Comparison of ENCODE assay signal across 20 cellular contexts in genomic region chr20:31901615-31902014, GRCh38. TPM values are rescaled to one million over a fixed set of nuclear protein-coding genes. Genes with fewer than 3 reads are reported as not detected.
A peak's percentile ranks its signal among the peaks of the same experiment; 100 is the strongest.
DNase-seq lines count a peak whose midpoint lies in the region; ATAC-seq, FAIRE-seq and TF ChIP-seq lines count a peak whose summit lies in the region.
"Had no signal": no experiment of that assay in that cellular context is flagged by ENCODE, and none has a peak within 500 bp of the region (broad histone marks: within the 10 kb centered on the region; RNA-seq: fewer than 3 reads in every experiment).

No MANE protein-coding gene starts in this region.

- H3K14ac ChIP-seq in H9 (ENCODE audit: insufficient read depth, low read length) (no peak overlapping the region), H1 (ENCODE audit: insufficient read length) (no peak overlapping the region)

- H3K18ac ChIP-seq in H9 (ENCODE audit: insufficient read length, low read depth, low read length): no peak overlapping the region
- H3K18ac ChIP-seq in H1 (ENCODE audit: extremely low read depth, low read length): no peak overlapping the region

- POLR2A ChIA-PET in H1 (lab: Charles Lee; ENCODE audit: partially characterized antibody): interaction anchor here (1.4 kb wide), 1 partner anchor 34 kb away, joined by 3 read pairs; no protein-coding TSS in a partner anchor

- WGBS in H9 (ENCODE audit: extremely low coverage, insufficient read length, low lambda C conversion rate): no CpG with 5 or more reads among the region's 6 CpGs
- WGBS in H1 (ENCODE audit: extremely low coverage in 1 of 2, insufficient coverage in 1 of 2, insufficient read length in 1 of 2, insufficient replicate concordance in 2 of 2, low coverage in 1 of 2, low lambda C conversion rate in 2 of 2, missing lambda C conversion rate in 1 of 2), 2 experiments: 89% methylated on average over 6 of the region's 6 CpGs; no CpG with 5 or more reads in 1 of the 2 experiments

- H2BK12ac ChIP-seq in H9 (ENCODE audit: insufficient read length, low read depth, low read length): no peak overlapping the region
- H2BK12ac ChIP-seq in H1 (ENCODE audit: low read depth, low read length): no peak overlapping the region

- H3K56ac ChIP-seq in H9 (ENCODE audit: insufficient read length, low read depth, low read length): no peak overlapping the region
- H3K56ac ChIP-seq in H1 (replicated peaks; ENCODE audit: insufficient read length, low read depth, low read length): no peak overlapping the region

- H4K8ac ChIP-seq in H9 (replicated peaks; ENCODE audit: insufficient read length, low read depth, low read length): no peak overlapping the region
- no peak overlapping the region for H4K8ac ChIP-seq in H1 (ENCODE audit: extremely low read depth, insufficient read depth, low read length)

- TF ChIP-seq POLR2A in H1 (IDR thresholded peaks at IDR 0.05; ENCODE audit: control extremely low read depth in 1 of 2, low read depth in 2 of 2, low read length in 2 of 2): no peak

- ATAC-seq in Right ventricle myocardium superior (ENCODE audit: poor library complexity): no peak
- ATAC-seq in natural killer cell: no peak
- ATAC-seq in HG02973 (IDR thresholded peaks at IDR 0.05; ENCODE audit: unreplicated experiment): no peak
- ATAC-seq: CD8-positive, alpha-beta T cell; GM12878 had no signal

- H3K79me1 ChIP-seq in H9 (ENCODE audit: insufficient read depth, low read depth, low read length, poor library complexity, severe bottlenecking): no peaks in the 10 kb centered on the region
- H3K79me1 ChIP-seq in H1 (ENCODE audit: low read depth, low read length): no peaks in the 10 kb centered on the region

- H3K4me2 ChIP-seq in H9 (ENCODE audit: insufficient read depth, insufficient read length, low read length): no peak overlapping the region
- H3K4me2 ChIP-seq in H1 (ENCODE audit: insufficient read depth in 1 of 2, low read depth in 2 of 2, low read length in 2 of 2): no peak overlapping the region
- H3K4me2 ChIP-seq: A549 had no signal

- no peaks in the 10 kb centered on the region for H3K27me3 ChIP-seq in H9 (ENCODE audit: insufficient read depth, low read length)
- peaks cover 0 to 4% (median 0%) of the 10 kb centered on the region in 4 experiments; a peak in 3 of 7 replicates for H3K27me3 ChIP-seq in H1 (replicated peaks in 1 of 4; ENCODE audit: control insufficient read depth in 3 of 4, extremely low read depth in 1 of 4, insufficient read depth in 3 of 4, low read length in 3 of 4)

- H2BK5ac ChIP-seq in H9 (ENCODE audit: insufficient read length, low read length) (no peak overlapping the region), H1 (ENCODE audit: low read depth, low read length) (no peak overlapping the region)

- H4K20me1 ChIP-seq in H9 (ENCODE audit: control insufficient read depth, insufficient read depth, insufficient read length) (no peaks in the 10 kb centered on the region), H1 (replicated peaks in 1 of 2; ENCODE audit: control insufficient read depth in 1 of 2, insufficient read depth in 2 of 2, low read length in 2 of 2) (no peaks in the 10 kb centered on the region)

- H2BK120ac ChIP-seq in H9 (ENCODE audit: low read depth, low read length, poor library complexity, severe bottlenecking) (no peak overlapping the region), H1 (replicated peaks; ENCODE audit: low read depth, low read length) (peak overlapping the region; percentile 13)

- peak; percentile 12 for DNase-seq in H9
- DNase-seq in NCI-H2171 (lab: John Stamatoyannopoulos, UW): peak; percentile 67
- no peak for DNase-seq in H1 (ENCODE audit: low read depth in 1 of 2, low spot score in 2 of 2)
- peak; percentile 12 for DNase-seq in mesenteric fat pad (ENCODE audit: low spot score)
- no peak for DNase-seq in A172 (ENCODE audit: low spot score)
- no peak for DNase-seq in Right ventricle myocardium superior
- DNase-seq in natural killer cell: no peak
- DNase-seq: CD8-positive, alpha-beta T cell; COR-L47; DMS79; GM23248; H7 had no signal

- H4K91ac ChIP-seq in H9 (ENCODE audit: insufficient read length, low read depth, low read length) (no peak overlapping the region), H1 (replicated peaks; ENCODE audit: insufficient read length, low read length) (no peak overlapping the region)

- H3K4ac ChIP-seq in H9 (ENCODE audit: low read depth, low read length) (no peak overlapping the region), H1 (replicated peaks; ENCODE audit: insufficient read length, low read depth, low read length) (no peak overlapping the region)

- H3K23me2 ChIP-seq in H9 (ENCODE audit: insufficient read length, low read depth, low read length, poor library complexity, severe bottlenecking): peaks cover 3% of the 10 kb centered on the region
- H3K23me2 ChIP-seq in H1 (ENCODE audit: low read depth, low read length): no peaks in the 10 kb centered on the region

- H3K4me1 ChIP-seq in H9 (ENCODE audit: insufficient read depth, low read length) (no peaks in the 10 kb centered on the region; the same call in 1 of the 2 replicates), H1 (replicated peaks in 1 of 4; ENCODE audit: control insufficient read depth in 3 of 4, insufficient read depth in 4 of 4, low read length in 3 of 4) (peaks cover 0 to 7% (median 7%) of the 10 kb centered on the region in 4 experiments; a peak in 5 of 7 replicates)
- H3K4me1 ChIP-seq: A549 had no signal

- H3K23ac ChIP-seq in H9 (ENCODE audit: insufficient read length, low read depth, low read length) (no peak overlapping the region), H1 (ENCODE audit: insufficient read length) (no peak overlapping the region)

- no peak overlapping the region for H2BK15ac ChIP-seq in H9 (ENCODE audit: low read depth, low read length)
- H2BK15ac ChIP-seq in H1 (ENCODE audit: low read length): no peak overlapping the region

- H3T11ph ChIP-seq in H9 (ENCODE audit: low read length): no peak overlapping the region

- no peak overlapping the region for H2BK20ac ChIP-seq in H9 (ENCODE audit: low read depth, low read length, poor library complexity, severe bottlenecking)
- H2BK20ac ChIP-seq in H1 (ENCODE audit: low read length): no peak overlapping the region

- H3K4me3 Mint-ChIP-seq in H9: no peak overlapping the region
- no peak overlapping the region for H3K4me3 Mint-ChIP-seq in natural killer cell
- H3K4me3 Mint-ChIP-seq: CD14-positive monocyte; CD8-positive, alpha-beta T cell; IgD-negative memory B cell had no signal

- TF ChIP-seq RAD21 in H1 (IDR thresholded peaks at IDR 0.05 in 1 of 2, conservative IDR thresholded peaks at IDR 0.05 in 1 of 2; ENCODE audit: low read depth in 2 of 2, low read length in 2 of 2): no peak

- no peaks in the 10 kb centered on the region for H3K9me3 ChIP-seq in H9 (ENCODE audit: control insufficient read depth, low read depth, low read length)
- H3K9me3 ChIP-seq in H1 (ENCODE audit: insufficient read depth in 2 of 2, low read depth in 1 of 2, low read length in 1 of 2): no peaks in the 10 kb centered on the region
- H3K9me3 ChIP-seq: A549 had no signal

- H3K79me2 ChIP-seq in H9 (ENCODE audit: insufficient read depth, low read length) (no peaks in the 10 kb centered on the region), H1 (ENCODE audit: control insufficient read depth in 1 of 2, insufficient read depth in 2 of 2, low read length in 2 of 2) (no peaks in the 10 kb centered on the region)

- no peak overlapping the region for H3K4me3 ChIP-seq in H1 (ENCODE audit: extremely low read depth in 1 of 4, insufficient read depth in 2 of 4, low read depth in 3 of 4, low read length in 4 of 4)
- H3K4me3 ChIP-seq: A549, GM12878, GM23248 had no signal

- no peaks in the 10 kb centered on the region for H3K36me3 Mint-ChIP-seq in H9 (ENCODE audit: insufficient read depth in 1 of 3, low read depth in 3 of 3)
- no peaks in the 10 kb centered on the region for H3K36me3 Mint-ChIP-seq in natural killer cell
- H3K36me3 Mint-ChIP-seq: CD14-positive monocyte; CD8-positive, alpha-beta T cell had no signal

- intact Hi-C loops in Right ventricle myocardium superior (cut with DNase I): no loop called here
- intact Hi-C loops in natural killer cell (cut with micrococcal nuclease): no loop called here

- no peak overlapping the region for H3K9ac ChIP-seq in H9 (ENCODE audit: extremely low read depth, insufficient read length, low read length)
- H3K9ac ChIP-seq in H1 (replicated peaks in 1 of 4; ENCODE audit: extremely low read depth in 1 of 4, low read depth in 3 of 4, low read length in 3 of 4): no peak overlapping the region
- H3K9ac ChIP-seq: GM23248 had no signal

- H2AFZ ChIP-seq in H9 (ENCODE audit: low read length): no peak overlapping the region
- no peak overlapping the region for H2AFZ ChIP-seq in H1 (ENCODE audit: low read length)
- H2AFZ ChIP-seq: GM23248 had no signal

- no peak for TF ChIP-seq EP300 in H1 (IDR thresholded peaks at IDR 0.05; ENCODE audit: borderline replicate concordance in 1 of 2, low read depth in 2 of 2, low read length in 2 of 2)

- no peak overlapping the region for H3K27ac ChIP-seq in H9 (ENCODE audit: insufficient read length, low read depth, low read length)
- no peak overlapping the region for H3K27ac ChIP-seq in H1 (ENCODE audit: low read depth, low read length)
- H3K27ac ChIP-seq: A549, GM23248 had no signal

- H3K27me3 Mint-ChIP-seq in H9 (ENCODE audit: low read depth) (peaks cover 2% of the 10 kb centered on the region; the same call in 1 of the 2 replicates), natural killer cell (ENCODE audit: low read depth in 2 of 2) (peaks cover 6 to 23% of the 10 kb centered on the region in 2 donors)
- H3K27me3 Mint-ChIP-seq: IgD-negative memory B cell had no signal

- CTCF ChIA-PET in H1 (lab: Charles Lee; ENCODE audit: partially characterized antibody): no interaction called here

- H3K27ac Mint-ChIP-seq in H9: no peak overlapping the region
- no peak overlapping the region for H3K27ac Mint-ChIP-seq in natural killer cell
- H3K27ac Mint-ChIP-seq: CD14-positive monocyte; CD8-positive, alpha-beta T cell; IgD-negative memory B cell had no signal

- H3K4me1 Mint-ChIP-seq in H9 (peaks cover 30 to 38% of the 10 kb centered on the region in 2 experiments), natural killer cell (no peaks in the 10 kb centered on the region)

- H3K9me3 Mint-ChIP-seq in H9 (no peaks in the 10 kb centered on the region), natural killer cell (no peaks in the 10 kb centered on the region)
- H3K9me3 Mint-ChIP-seq: CD14-positive monocyte; CD8-positive, alpha-beta T cell; IgD-negative memory B cell had no signal

- TF ChIP-seq CTCF in H9 (conservative IDR thresholded peaks at IDR 0.05) (no peak), H1 (IDR thresholded peaks at IDR 0.05; ENCODE audit: control extremely low read depth in 1 of 3, insufficient read depth in 1 of 3, low read depth in 1 of 3, low read length in 3 of 3) (no peak), natural killer cell (IDR thresholded peaks at IDR 0.05) (no peak)

- no peak for FAIRE-seq in H1 (lab: Jason Lieb, UNC)
- FAIRE-seq: A549, D721Med, GM12878, GM18507 had no signal

- no peaks in the 10 kb centered on the region for H3K36me3 ChIP-seq in H1 (ENCODE audit: control insufficient read depth in 2 of 4, insufficient read depth in 4 of 4, low read length in 3 of 4)

- H4K5ac ChIP-seq in H9 (ENCODE audit: insufficient read length, low read depth, low read length): no peak overlapping the region
- H4K5ac ChIP-seq in H1 (ENCODE audit: insufficient read length, low read depth, low read length): no peak overlapping the region

- H2AK5ac ChIP-seq in H9 (ENCODE audit: insufficient read length, low read length) (no peak overlapping the region), H1 (ENCODE audit: low read depth, low read length) (no peak overlapping the region)

RNA-seq across cellular contexts. Expression of gene TTLL9, which starts 31.2 kb away (rescaled TPM):
- total RNA-seq in H9 (2021) (0.13 and 0.20 TPM in 2 replicates), mesenteric fat pad (0.13 TPM), Right ventricle myocardium superior (not detected), natural killer cell (not detected)
- not detected in 2 replicates for total RNA-seq in H1 (2021; fragmentation: NEBNext Ultra II Directional; extraction: Animal tissue kit (Norgen Biotek cat#: 25700))
- polyA plus RNA-seq in H1 (2011; rRNA removed): 0.06 and 0.19 TPM in 2 replicates
- polyA plus RNA-seq in H1 (2011; cell fraction: cytosol; rRNA removed): 0.10 TPM
- polyA plus RNA-seq in H1 (2011; cell fraction: nucleus; rRNA removed): 0.20 TPM
- polyA plus RNA-seq in H1 (2012, experiment 1 of 2): 0.15 to 0.24 TPM (median 0.16 TPM) in 3 of 4 replicates, not detected in the other
- polyA plus RNA-seq in H1 (2012, experiment 2 of 2): not detected
- polyA plus RNA-seq in H1 (2013, experiment 1 of 2): not detected
- polyA plus RNA-seq in H1 (2013, experiment 2 of 2): 0.04 TPM
- polyA minus RNA-seq in H1 (2011; rRNA and poly(A)+ RNA removed): 0.20 TPM in 1 of 2 replicates, not detected in the other
- not detected for polyA minus RNA-seq in H1 (2011; cell fraction: cytosol; rRNA and poly(A)+ RNA removed)
- polyA minus RNA-seq in H1 (2011; cell fraction: nucleus; rRNA and poly(A)+ RNA removed): not detected
- total RNA-seq in A172 (2014; rRNA removed; shearing (Covaris generic)): 0.12 and 0.24 TPM in 2 replicates
- total RNA-seq: CD8-positive, alpha-beta T cell; GM23248 had no signal
- polyA plus RNA-seq: CD14-positive monocyte, GM23248, IgD-negative memory B cell had no signal

RNA-seq across cellular contexts. Expression of gene DUSP15, which starts 31.3 kb away (rescaled TPM):
- total RNA-seq in H9 (2021) (5.6 and 6.7 TPM in 2 replicates), mesenteric fat pad (0.77 TPM), Right ventricle myocardium superior (2.5 TPM), natural killer cell (not detected)
- total RNA-seq in H1 (2021; fragmentation: NEBNext Ultra II Directional; extraction: Animal tissue kit (Norgen Biotek cat#: 25700)): 0.91 and 1.0 TPM in 2 replicates
- polyA plus RNA-seq in H1 (2011; rRNA removed): 3.2 and 6.0 TPM in 2 replicates
- 3.9 TPM for polyA plus RNA-seq in H1 (2011; cell fraction: cytosol; rRNA removed)
- 4.7 TPM for polyA plus RNA-seq in H1 (2011; cell fraction: nucleus; rRNA removed)
- 0.77 to 3.2 TPM (median 2.8 TPM) in 4 replicates for polyA plus RNA-seq in H1 (2012, experiment 1 of 2)
- 1.6 TPM for polyA plus RNA-seq in H1 (2012, experiment 2 of 2)
- polyA plus RNA-seq in H1 (2013, experiment 1 of 2): 0.87 TPM
- 0.79 TPM for polyA plus RNA-seq in H1 (2013, experiment 2 of 2)
- 0.39 and 1.1 TPM in 2 replicates for polyA minus RNA-seq in H1 (2011; rRNA and poly(A)+ RNA removed)
- polyA minus RNA-seq in H1 (2011; cell fraction: cytosol; rRNA and poly(A)+ RNA removed): 2.6 TPM
- polyA minus RNA-seq in H1 (2011; cell fraction: nucleus; rRNA and poly(A)+ RNA removed): 5.4 TPM
- 2.4 and 2.5 TPM in 2 replicates for total RNA-seq in A172 (2014; rRNA removed; shearing (Covaris generic))
- total RNA-seq: CD8-positive, alpha-beta T cell; GM23248; HT-29 had no signal
- polyA plus RNA-seq: CD14-positive monocyte, GM23248, IgD-negative memory B cell had no signal

RNA-seq across cellular contexts. Expression of gene PDRG1, which starts 50.2 kb away (rescaled TPM):
- total RNA-seq in H9 (2021) (31.1 and 32.2 TPM in 2 replicates), mesenteric fat pad (5.9 TPM), Right ventricle myocardium superior (11.1 TPM), natural killer cell (10 to 100 TPM in 2 of 3 donors, 1 to 10 TPM in 1; 9.0 to 12.8 (median 10.4) TPM)
- total RNA-seq in H1 (2021; fragmentation: NEBNext Ultra II Directional; extraction: Animal tissue kit (Norgen Biotek cat#: 25700)): 14.2 and 14.5 TPM in 2 replicates
- polyA plus RNA-seq in H1 (2011; rRNA removed): 20.1 and 20.8 TPM in 2 replicates
- polyA plus RNA-seq in H1 (2011; cell fraction: cytosol; rRNA removed): 26.4 TPM
- 15.8 TPM for polyA plus RNA-seq in H1 (2011; cell fraction: nucleus; rRNA removed)
- polyA plus RNA-seq in H1 (2012, experiment 1 of 2): 25.2 to 36.8 TPM (median 30.7 TPM) in 4 replicates
- 22.0 TPM for polyA plus RNA-seq in H1 (2012, experiment 2 of 2)
- polyA plus RNA-seq in H1 (2013, experiment 1 of 2): 10.7 TPM
- polyA plus RNA-seq in H1 (2013, experiment 2 of 2): 11.2 TPM
- 6.0 and 7.3 TPM in 2 replicates for polyA minus RNA-seq in H1 (2011; rRNA and poly(A)+ RNA removed)
- polyA minus RNA-seq in H1 (2011; cell fraction: cytosol; rRNA and poly(A)+ RNA removed): 8.3 TPM
- polyA minus RNA-seq in H1 (2011; cell fraction: nucleus; rRNA and poly(A)+ RNA removed): 5.7 TPM
- 7.9 and 11.5 TPM in 2 replicates for total RNA-seq in A172 (2014; rRNA removed; shearing (Covaris generic))

RNA-seq across cellular contexts. Expression of gene FOXS1, which starts 56.2 kb away (rescaled TPM):
- total RNA-seq in H9 (2021): 0.22 TPM in 1 of 2 replicates, not detected in the other
- total RNA-seq in H1 (2021; fragmentation: NEBNext Ultra II Directional; extraction: Animal tissue kit (Norgen Biotek cat#: 25700)): not detected in 2 replicates
- polyA plus RNA-seq in H1 (2011; rRNA removed): 0.45 and 0.47 TPM in 2 replicates
- 0.36 TPM for polyA plus RNA-seq in H1 (2011; cell fraction: cytosol; rRNA removed)
- 0.43 TPM for polyA plus RNA-seq in H1 (2011; cell fraction: nucleus; rRNA removed)
- 0.13 to 0.28 TPM in 2 of 4 replicates, not detected in the others for polyA plus RNA-seq in H1 (2012, experiment 1 of 2)
- polyA plus RNA-seq in H1 (2012, experiment 2 of 2): 0.26 TPM
- 0.12 TPM for polyA plus RNA-seq in H1 (2013, experiment 1 of 2)
- 0.20 TPM for polyA plus RNA-seq in H1 (2013, experiment 2 of 2)
- polyA minus RNA-seq in H1 (2011; rRNA and poly(A)+ RNA removed): not detected in 2 replicates
- polyA minus RNA-seq in H1 (2011; cell fraction: cytosol; rRNA and poly(A)+ RNA removed): not detected
- polyA minus RNA-seq in H1 (2011; cell fraction: nucleus; rRNA and poly(A)+ RNA removed): 1.00 TPM
- not detected for total RNA-seq in mesenteric fat pad
- total RNA-seq in A172 (2014; rRNA removed; shearing (Covaris generic)): 2.4 TPM in 1 of 2 replicates, not detected in the other
- total RNA-seq in Right ventricle myocardium superior: 0.62 TPM
- total RNA-seq in natural killer cell: not detected
- total RNA-seq: CD8-positive, alpha-beta T cell; GM12878; GM23248; HT-29 had no signal
- polyA plus RNA-seq: CD14-positive monocyte, GM12878, GM23248, IgD-negative memory B cell had no signal

Comparison
In these comparisons a context has a peak if more than half of its experiments do, and no peak if none do; other contexts are left out.
1. DNase-seq: peak in H9 (single experiment), NCI-H2171 (single experiment) and mesenteric fat pad (single experiment); none in H1 (0 of 2), A172 (single experiment), Right ventricle myocardium superior (single experiment) and natural killer cell (single experiment).